In genomic region chr12:49636979-49637378, GRCh38 we compare ENCODE assay signal across 8 cellular contexts. TPM values are rescaled to one million over a fixed set of nuclear protein-coding genes. Genes with fewer than 3 reads are reported as not detected.
DNase-seq lines count a peak whose midpoint lies in the region; ATAC-seq and TF ChIP-seq lines count a peak whose summit lies in the region.

No MANE protein-coding gene starts in this region.

- H2AFZ ChIP-seq in IMR-90 (replicated peaks; ENCODE audit: low read length, poor library complexity) = peak overlapping the region; percentile 71

- no peak overlapping the region for H3K4me3 Mint-ChIP-seq in activated naive CD8-positive, alpha-beta T cell treated with anti-CD3 and anti-CD28 coated beads, Interleukin-2, amount 50 U/mL, for 24 hours

- peak overlapping the region; percentile 18; the same call in 1 of the 2 replicates for H3K27ac ChIP-seq in IMR-90 (ENCODE audit: insufficient read depth, low read length)

- H2BK120ac ChIP-seq in IMR-90 (ENCODE audit: low read depth, low read length) = no peak overlapping the region

- H2BK5ac ChIP-seq in IMR-90 (ENCODE audit: low read depth, low read length, poor library complexity, severe bottlenecking) = no peak overlapping the region

- peak overlapping the region; percentile 3; the same call in 1 of the 2 replicates for H4K5ac ChIP-seq in IMR-90 (ENCODE audit: low read depth, low read length)

- H2BK15ac ChIP-seq in IMR-90 (ENCODE audit: low read depth, low read length) = no peak overlapping the region

- TF ChIP-seq RAD21 in IMR-90 (IDR thresholded peaks at IDR 0.05; ENCODE audit: low read length) = peak; percentile 79

- peak overlapping the region; percentile 12; the same call in 1 of the 2 replicates for H3K4ac ChIP-seq in IMR-90 (ENCODE audit: low read depth, low read length)

- no peaks in the 10 kb centered on the region for H3K9me3 ChIP-seq in IMR-90 (ENCODE audit: control insufficient read depth, insufficient read depth, low read length)

- no peaks in the 10 kb centered on the region for H3K9me3 Mint-ChIP-seq in activated naive CD8-positive, alpha-beta T cell treated with anti-CD3 and anti-CD28 coated beads, Interleukin-2, amount 50 U/mL, for 24 hours

- H2AK9ac ChIP-seq in IMR-90 (replicated peaks; ENCODE audit: low read depth, low read length, poor library complexity) = peak overlapping the region; percentile 47

- no peaks in the 10 kb centered on the region for H3K9me1 ChIP-seq in IMR-90 (ENCODE audit: insufficient read depth, low read length)

- H3K4me3 ChIP-seq in IMR-90 (ENCODE audit: insufficient read depth, low read depth, low read length) = no peak overlapping the region

- dilution Hi-C loops in IMR-90 (cut with HindIII; ENCODE audit: low sequenced_read_pairs, unreplicated experiment) = no loop called here

- H3K14ac ChIP-seq in IMR-90 (replicated peaks; ENCODE audit: low read depth, low read length) = no peak overlapping the region

- H4K91ac ChIP-seq in IMR-90 (ENCODE audit: insufficient read depth, low read depth, low read length) = no peak overlapping the region

- no peak overlapping the region; the same call in 1 of the 2 replicates for H3K9ac ChIP-seq in IMR-90 (ENCODE audit: low read depth, low read length)

- H2BK20ac ChIP-seq in IMR-90 (ENCODE audit: low read depth, low read length) = no peak overlapping the region

- no peak overlapping the region for H3K56ac ChIP-seq in IMR-90 (ENCODE audit: extremely low read depth, insufficient read depth, low read length)

- H4K8ac ChIP-seq in IMR-90 (ENCODE audit: low read depth in 2 of 2, low read length in 2 of 2) = peak overlapping the region in 1 of 2 experiments; percentile 53; a peak in 1 of 4 replicates

- H3K36me3 Mint-ChIP-seq in activated naive CD8-positive, alpha-beta T cell treated with anti-CD3 and anti-CD28 coated beads, Interleukin-2, amount 50 U/mL, for 24 hours (ENCODE audit: low read depth) = no peaks in the 10 kb centered on the region

- no peaks in the 10 kb centered on the region for H3K27me3 ChIP-seq in IMR-90 (ENCODE audit: control insufficient read depth, insufficient read depth, low read length)

- H3K27me3 Mint-ChIP-seq in activated naive CD8-positive, alpha-beta T cell treated with anti-CD3 and anti-CD28 coated beads, Interleukin-2, amount 50 U/mL, for 24 hours = no peaks in the 10 kb centered on the region

- H3K36me3 ChIP-seq in IMR-90 (ENCODE audit: control insufficient read depth, insufficient read depth, low read length) = peaks cover 19% of the 10 kb centered on the region

- H4K20me1 ChIP-seq in IMR-90 (ENCODE audit: insufficient read depth, low read length) = peaks cover 3% of the 10 kb centered on the region; the same call in 1 of the 2 replicates

- no peak overlapping the region for H3K4me2 ChIP-seq in IMR-90 (ENCODE audit: low read depth, low read length)

- H3K23ac ChIP-seq in IMR-90 (ENCODE audit: low read depth, low read length) = no peak overlapping the region

- CTCF ChIA-PET in IMR-90 (lab: Yijun Ruan, JAX) = interaction anchor here (0.6 to 1.6 kb wide), 7 partner anchors 8 to 74 kb away, joined by 3 to 5 read pairs (median 3); partner anchors contain the start of gene FMNL3

- DNase-seq in NCI-H146 (lab: John Stamatoyannopoulos, UW) = peak; percentile 42
- DNase-seq in NCI-H146 treated with DMSO at 0.1 percent for 48 hours (lab: John Stamatoyannopoulos, UW; ENCODE audit: unreplicated experiment) = no peak
- peak; percentile 68 for DNase-seq in IMR-90
- peak; percentile 9 for DNase-seq in SKM-1 (lab: John Stamatoyannopoulos, UW; ENCODE audit: unreplicated experiment)
- peak; percentile 55 for DNase-seq in activated naive CD8-positive, alpha-beta T cell treated with anti-CD3 and anti-CD28 coated beads, Interleukin-2, amount 50 U/mL, for 24 hours
- no peak for DNase-seq in Right ventricle myocardium superior
- DNase-seq in pons (ENCODE audit: low spot score) = peak; percentile 89
- no peak for DNase-seq in LoVo (ENCODE audit: low spot score)

- no peak overlapping the region for H3K27ac Mint-ChIP-seq in activated naive CD8-positive, alpha-beta T cell treated with anti-CD3 and anti-CD28 coated beads, Interleukin-2, amount 50 U/mL, for 24 hours

- TF ChIP-seq POLR2A in IMR-90 (IDR thresholded peaks at IDR 0.05; ENCODE audit: low read depth, low read length) = no peak

- intact Hi-C loops in IMR-90 (cut with micrococcal nuclease) (loop anchor here (2.0 kb wide), 2 partner anchors 70 to 126 kb away; partner anchors contain the start of gene FMNL3), Right ventricle myocardium superior (cut with DNase I) (no loop called here)

- POLR2A ChIA-PET in IMR-90 (lab: Charles Lee; ENCODE audit: unreplicated experiment) = no interaction called here

- no peak overlapping the region for H3K18ac ChIP-seq in IMR-90 (ENCODE audit: low read depth, low read length)

- peaks cover 13% of the 10 kb centered on the region for H3K4me1 Mint-ChIP-seq in activated naive CD8-positive, alpha-beta T cell treated with anti-CD3 and anti-CD28 coated beads, Interleukin-2, amount 50 U/mL, for 24 hours

- peak overlapping the region; percentile 77; the same call in 1 of the 2 replicates for H2AK5ac ChIP-seq in IMR-90 (ENCODE audit: low read depth, low read length)

- ATAC-seq in IMR-90 (ENCODE audit: low read depth) (peak; percentile 95), Right ventricle myocardium superior (ENCODE audit: poor library complexity) (peak; percentile 76)
- peak; percentile 82 for ATAC-seq in activated naive CD8-positive, alpha-beta T cell treated with anti-CD3 and anti-CD28 coated beads, Interleukin-2, amount 50 U/mL, for 24 hours

- no TSS peak for BruUV-seq in IMR-90 (replicated peaks; lab: Mats Ljungman, UMichigan)

- 0% methylated on average over 1 of the region's 2 CpGs; no CpG with 5 or more reads in 1 of the 2 experiments for WGBS in IMR-90 (ENCODE audit: extremely low coverage in 2 of 2, insufficient read length in 1 of 2), 2 experiments

- in situ Hi-C loops in IMR-90 (cut with MboI; ENCODE audit: low sequenced_read_pairs) = no loop called here

- H3K4me1 ChIP-seq in IMR-90 (ENCODE audit: control insufficient read depth, insufficient read depth, low read length) = peaks cover 5% of the 10 kb centered on the region; the same call in 1 of the 2 replicates

- TF ChIP-seq CTCF in IMR-90 (conservative IDR thresholded peaks at IDR 0.05; ENCODE audit: low read depth, low read length) = peak; percentile 79

- H3K79me1 ChIP-seq in IMR-90 (ENCODE audit: low read depth in 1 of 2, low read length in 2 of 2) = no peaks in the 10 kb centered on the region; a peak in 1 of 4 replicates

TF ChIP-seq in IMR-90, 13 proteins besides CTCF, POLR2A, EP300 and RAD21:
- TF ChIP-seq NFE2L2 (IDR thresholded peaks at IDR 0.05; ENCODE audit: low read depth, low read length) (peak; percentile 52), SMC3 (IDR thresholded peaks at IDR 0.05; ENCODE audit: low read depth, low read length) (peak; percentile 74), USF2 (IDR thresholded peaks at IDR 0.05; ENCODE audit: low read depth, low read length) (no peak), CHD1 (IDR thresholded peaks at IDR 0.05; ENCODE audit: low read depth, low read length) (no peak)

RNA-seq across cellular contexts. Expression of gene PRPF40B, which starts 13.6 kb away (rescaled TPM):
- total RNA-seq in IMR-90 (2012; rRNA removed) = 3.9 and 5.0 TPM in 2 replicates
- polyA plus RNA-seq in IMR-90 (2012; rRNA removed) = 11.0 and 11.8 TPM in 2 replicates
- 5.9 and 7.5 TPM in 2 replicates for polyA plus RNA-seq in IMR-90 (2012; cell fraction: cytosol; rRNA removed)
- 81.2 and 98.0 TPM in 2 replicates for polyA plus RNA-seq in IMR-90 (2012; cell fraction: nucleus; rRNA removed; ENCODE audit: low replicate concordance)
- 19.1 TPM for total RNA-seq in Right ventricle myocardium superior

RNA-seq across cellular contexts. Expression of gene FAM186B, which starts 31.5 kb away (rescaled TPM):
- total RNA-seq in IMR-90 (2012; rRNA removed) = 0.18 and 0.28 TPM in 2 replicates
- polyA plus RNA-seq in IMR-90 (2012; rRNA removed) = 0.10 TPM in 2 replicates
- 0.10 and 0.12 TPM in 2 replicates for polyA plus RNA-seq in IMR-90 (2012; cell fraction: cytosol; rRNA removed)
- 0.28 and 0.36 TPM in 2 replicates for polyA plus RNA-seq in IMR-90 (2012; cell fraction: nucleus; rRNA removed; ENCODE audit: low replicate concordance)
- total RNA-seq in Right ventricle myocardium superior = 0.46 TPM

Comparison
In these comparisons a context has a peak if more than half of its experiments do, and no peak if none do; other contexts are left out.
1. DNase-seq: peak in NCI-H146 (single experiment), IMR-90 (single experiment), SKM-1 (single experiment), activated naive CD8-positive, alpha-beta T cell treated with anti-CD3 and anti-CD28 coated beads, Interleukin-2, amount 50 U/mL, for 24 hours (single experiment) and pons (single experiment); none in NCI-H146 treated with DMSO at 0.1 percent for 48 hours (single experiment), Right ventricle myocardium superior (single experiment) and LoVo (single experiment).
2. Peak in every context shown above with its lines, with median percentiles within 50 percentile points of each other: ATAC-seq.